Comparison of ENCODE assay signal across 8 cellular contexts in the genomic region with DNA sequence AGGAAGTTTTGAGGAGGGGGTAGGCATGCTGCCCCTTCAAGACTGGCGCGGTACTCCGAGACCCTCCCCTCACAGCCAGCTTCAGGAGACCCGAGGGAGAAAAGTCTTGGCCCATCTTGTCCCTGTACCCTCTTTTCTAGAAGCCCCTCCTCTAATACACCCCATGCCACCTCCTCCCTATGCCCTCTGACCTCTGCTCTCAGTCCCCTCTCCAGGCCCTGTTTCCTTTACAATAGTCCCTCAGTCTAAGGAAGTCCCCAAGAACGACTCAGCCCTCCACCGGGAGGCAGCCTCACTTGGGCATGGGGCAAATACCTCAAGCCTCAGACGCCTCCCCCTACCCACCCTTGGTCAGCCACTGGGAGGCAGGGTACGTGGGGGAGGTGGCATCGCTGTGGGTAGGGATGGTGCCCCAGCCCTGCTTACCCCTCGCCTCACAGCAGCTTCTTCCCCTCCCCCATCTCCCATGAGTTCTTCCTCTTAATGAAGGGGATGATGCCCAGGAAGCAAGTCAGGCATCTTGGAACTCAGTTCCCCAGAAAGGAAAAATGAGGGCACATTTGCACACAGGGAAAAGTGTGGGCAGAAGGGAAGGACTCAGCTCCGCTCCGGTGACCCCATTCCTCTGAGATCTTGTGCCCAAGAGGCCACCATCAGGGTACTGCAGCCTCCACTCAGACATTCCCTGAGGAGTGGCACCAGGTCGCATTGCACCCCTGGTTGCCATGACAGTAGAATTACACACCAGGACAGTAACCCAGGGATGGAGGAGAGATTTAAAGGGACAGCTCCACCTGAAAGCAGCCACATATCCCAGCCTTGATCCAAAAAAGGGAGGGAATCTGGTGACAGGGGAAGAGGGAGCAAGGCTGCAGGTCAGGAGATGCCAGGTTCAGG. TPM values are rescaled to one million over a fixed set of nuclear protein-coding genes. Genes with fewer than 3 reads are reported as not detected.
DNase-seq lines count a peak whose midpoint lies in the region; ATAC-seq lines count a peak whose summit lies in the region.

No MANE protein-coding gene starts in this region.

- H3K9me3 Mint-ChIP-seq in IgD-negative memory B cell, result no peaks in the 10 kb centered on the region
- no peaks in the 10 kb centered on the region for H3K9me3 Mint-ChIP-seq in natural killer cell treated with Interleukin-12 subunit alpha and Interleukin-12 subunit beta and Interleukin-15 and Interleukin-18, amount 100 ng/mL, for 72 hours

- peaks cover 50% of the 10 kb centered on the region for H3K27me3 Mint-ChIP-seq in IgD-negative memory B cell
- H3K27me3 Mint-ChIP-seq in natural killer cell treated with Interleukin-12 subunit alpha and Interleukin-12 subunit beta and Interleukin-15 and Interleukin-18, amount 100 ng/mL, for 72 hours, result peaks cover 27% of the 10 kb centered on the region in 2 donors

- peak overlapping the region; percentile 82 to 99 (median 91) for H3K4me2 ChIP-seq in BLaER1 treated with 17β-estradiol and CSF1 and Interleukin-3, amounts not matched to agents 10 nM and 100 nM

- no peak for ATAC-seq in natural killer cell treated with Interleukin-12 subunit alpha and Interleukin-12 subunit beta and Interleukin-15 and Interleukin-18, amount 100 ng/mL, for 72 hours
- ATAC-seq in GM21360 (IDR thresholded peaks at IDR 0.05; ENCODE audit: unreplicated experiment), result no peak

- no peak overlapping the region for H3K27ac ChIP-seq in BLaER1 treated with 17β-estradiol and CSF1 and Interleukin-3, amounts not matched to agents 10 nM and 100 nM

- no peak overlapping the region for H3K27ac Mint-ChIP-seq in IgD-negative memory B cell
- H3K27ac Mint-ChIP-seq in natural killer cell treated with Interleukin-12 subunit alpha and Interleukin-12 subunit beta and Interleukin-15 and Interleukin-18, amount 100 ng/mL, for 72 hours, result no peak overlapping the region

- DNase-seq in cerebellar cortex (ENCODE audit: low spot score) (peak; percentile 56), GM19240 (ENCODE audit: insufficient read length, low spot score) (no peak), amniotic stem cell (lab: John Stamatoyannopoulos, UW) (no peak)
- DNase-seq in natural killer cell treated with Interleukin-12 subunit alpha and Interleukin-12 subunit beta and Interleukin-15 and Interleukin-18, amount 100 ng/mL, for 72 hours (ENCODE audit: low spot score), result no peak
- no peak for DNase-seq in stimulated activated CD4-positive, alpha-beta T cell treated with anti-CD3 and anti-CD28 coated beads, Interleukin-12 subunit alpha, Interleukin-12 subunit beta, amount 100 ng/mL, for 4 hours

- peaks cover 24 to 52% (median 47%) of the 10 kb centered on the region in 11 experiments for H3K27me3 ChIP-seq in BLaER1 treated with 17β-estradiol and CSF1 and Interleukin-3, amounts not matched to agents 10 nM and 100 nM

- H4K20me1 ChIP-seq in BLaER1 treated with 17β-estradiol and CSF1 and Interleukin-3, amounts not matched to agents 10 nM and 100 nM, result peaks cover 0 to 13% (median 5%) of the 10 kb centered on the region in 11 experiments; a peak in 12 of 22 replicates

- H3K36me3 ChIP-seq in BLaER1 treated with 17β-estradiol and CSF1 and Interleukin-3, amounts not matched to agents 10 nM and 100 nM, result no peaks in the 10 kb centered on the region

- H3K9ac ChIP-seq in BLaER1 treated with 17β-estradiol and CSF1 and Interleukin-3, amounts not matched to agents 10 nM and 100 nM, result peak overlapping the region in 8 of 11 experiments; percentile 25 to 66 (median 52); a peak in 13 of 22 replicates

- peaks cover under 1 to 8% (median 4%) of the 10 kb centered on the region in 3 donors for H3K4me1 Mint-ChIP-seq in IgD-negative memory B cell
- H3K4me1 Mint-ChIP-seq in natural killer cell treated with Interleukin-12 subunit alpha and Interleukin-12 subunit beta and Interleukin-15 and Interleukin-18, amount 100 ng/mL, for 72 hours (ENCODE audit: low read depth in 2 of 2), result peaks cover 0 to 7% of the 10 kb centered on the region in 2 donors

- peak overlapping the region; percentile 44 to 66 (median 53) for H3K4me3 ChIP-seq in BLaER1 treated with 17β-estradiol and CSF1 and Interleukin-3, amounts not matched to agents 10 nM and 100 nM

- H3K9me3 ChIP-seq in BLaER1 treated with 17β-estradiol and CSF1 and Interleukin-3, amounts not matched to agents 10 nM and 100 nM (replicated peaks in 1 of 11), result no peaks in the 10 kb centered on the region

- peaks cover 3% of the 10 kb centered on the region for H3K36me3 Mint-ChIP-seq in IgD-negative memory B cell
- no peaks in the 10 kb centered on the region for H3K36me3 Mint-ChIP-seq in natural killer cell treated with Interleukin-12 subunit alpha and Interleukin-12 subunit beta and Interleukin-15 and Interleukin-18, amount 100 ng/mL, for 72 hours

- peak overlapping the region in 3 of 4 donors; percentile 72 to 94 (median 91) for H3K4me3 Mint-ChIP-seq in IgD-negative memory B cell
- H3K4me3 Mint-ChIP-seq in natural killer cell treated with Interleukin-12 subunit alpha and Interleukin-12 subunit beta and Interleukin-15 and Interleukin-18, amount 100 ng/mL, for 72 hours, result peak overlapping the region; percentile 67

- H3K4me1 ChIP-seq in BLaER1 treated with 17β-estradiol and CSF1 and Interleukin-3, amounts not matched to agents 10 nM and 100 nM, result peaks cover 13 to 35% (median 29%) of the 10 kb centered on the region in 10 experiments

RNA-seq across cellular contexts. Expression of a gene that starts 6.2 kb away (rescaled TPM):
- polyA plus RNA-seq in IgD-negative memory B cell, result 0.18 TPM
- total RNA-seq in natural killer cell treated with Interleukin-12 subunit alpha and Interleukin-12 subunit beta and Interleukin-15 and Interleukin-18, amount 100 ng/mL, for 72 hours, result under 1 TPM; 0.47 to 0.64 TPM

RNA-seq across cellular contexts. Expression of a gene that starts 41.2 kb away (rescaled TPM):
- polyA plus RNA-seq in IgD-negative memory B cell, result not detected
- total RNA-seq in natural killer cell treated with Interleukin-12 subunit alpha and Interleukin-12 subunit beta and Interleukin-15 and Interleukin-18, amount 100 ng/mL, for 72 hours, result not detected

RNA-seq across cellular contexts. Expression of a gene that starts 52.6 kb away (rescaled TPM):
- polyA plus RNA-seq in IgD-negative memory B cell, result not detected
- not detected for total RNA-seq in natural killer cell treated with Interleukin-12 subunit alpha and Interleukin-12 subunit beta and Interleukin-15 and Interleukin-18, amount 100 ng/mL, for 72 hours

RNA-seq across cellular contexts. Expression of a gene that starts 54.1 kb away (rescaled TPM):
- polyA plus RNA-seq in IgD-negative memory B cell, result not detected
- not detected for total RNA-seq in natural killer cell treated with Interleukin-12 subunit alpha and Interleukin-12 subunit beta and Interleukin-15 and Interleukin-18, amount 100 ng/mL, for 72 hours
